Comparison of ENCODE assay signal across 18 cellular contexts in the genomic region with DNA sequence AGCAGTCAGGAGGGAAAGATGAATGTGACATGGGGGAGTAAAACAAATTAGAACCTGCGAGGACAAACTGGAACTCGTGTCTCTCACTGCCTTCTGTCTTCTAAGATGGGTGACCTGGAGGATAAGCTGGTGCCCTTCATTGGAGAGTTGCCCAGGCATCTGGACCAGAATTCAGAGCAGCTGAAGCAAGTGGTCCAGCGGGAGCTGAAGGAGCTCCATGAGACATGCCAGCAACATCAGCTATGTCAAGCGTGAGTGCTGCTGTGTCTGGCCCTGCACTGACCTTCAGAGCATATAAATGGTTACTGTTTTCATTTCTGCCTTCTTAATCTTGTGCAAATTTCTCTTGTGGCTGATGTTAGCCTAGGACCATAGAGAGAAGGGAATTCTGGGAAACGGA.
"Had no signal": no experiment of that assay in that cellular context is flagged by ENCODE, and none has a peak within 500 bp of the region (broad histone marks: within the 10 kb centered on the region; RNA-seq: fewer than 3 reads in every experiment).

No MANE protein-coding gene starts in this region.

- H3K4me3 Mint-ChIP-seq: memory B cell, mesothelial cell of epicardium, natural killer cell, neural crest cell had no signal

- H3K27ac ChIP-seq: colonic mucosa, esophagus squamous epithelium, gastroesophageal sphincter, lower lobe of right lung, ovary, right lobe of liver, suprapubic skin, tibial artery, upper lobe of left lung, vagina had no signal

- H3K9me3 ChIP-seq: colonic mucosa, esophagus squamous epithelium, gastroesophageal sphincter, lower lobe of right lung, ovary, right lobe of liver, suprapubic skin, tibial artery, upper lobe of left lung, vagina had no signal

- H3K27ac Mint-ChIP-seq: memory B cell, mesothelial cell of epicardium, natural killer cell had no signal

- H3K36me3 Mint-ChIP-seq: memory B cell, mesothelial cell of epicardium, natural killer cell had no signal

- H3K9me3 Mint-ChIP-seq: memory B cell, mesothelial cell of epicardium, neural crest cell had no signal

- ATAC-seq: gastroesophageal sphincter; natural killer cell; right lobe of liver; stimulated activated naive CD8-positive, alpha-beta T cell treated with anti-CD3 and anti-CD28 coated beads, Interleukin-15, Interleukin-2, amounts not matched to agents 100 U/mL and 50 U/mL, for 24 hours had no signal

- DNase-seq: colonic mucosa; dermis blood vessel endothelial cell; esophagus squamous epithelium; foreskin fibroblast; hippocampal formation; lower lobe of right lung; natural killer cell; ovary; right lobe of liver; stimulated activated naive CD8-positive, alpha-beta T cell treated with anti-CD3 and anti-CD28 coated beads, Interleukin-15, Interleukin-2, amounts not matched to agents 100 U/mL and 50 U/mL, for 24 hours; tibial artery; upper lobe of left lung had no signal

- H3K4me1 ChIP-seq: colonic mucosa, lower lobe of right lung, right lobe of liver, suprapubic skin, upper lobe of left lung had no signal

- H3K4me1 Mint-ChIP-seq: natural killer cell had no signal

- H3K27me3 ChIP-seq: colonic mucosa, esophagus squamous epithelium, gastroesophageal sphincter, ovary, right lobe of liver, suprapubic skin, tibial artery, upper lobe of left lung, vagina had no signal

- H3K4me3 ChIP-seq: colonic mucosa, esophagus squamous epithelium, gastroesophageal sphincter, lower lobe of right lung, ovary, right lobe of liver, suprapubic skin, tibial artery, upper lobe of left lung, vagina had no signal
